ENCODE assay signal across 8 cellular contexts in genomic region chrX:57573754-57574153, GRCh38. TPM values are rescaled to one million over a fixed set of nuclear protein-coding genes. Genes with fewer than 3 reads are reported as not detected.
DNase-seq lines count a peak whose midpoint lies in the region; ATAC-seq, FAIRE-seq and TF ChIP-seq lines count a peak whose summit lies in the region.

No MANE protein-coding gene starts in this region.

- dilution Hi-C loops in endothelial cell of umbilical vein (cut with MboI; ENCODE audit: extremely low pct_ligation_motif_present, low sequenced_read_pairs) = no loop called here

- ATAC-seq in HG03439 (IDR thresholded peaks at IDR 0.05; ENCODE audit: unreplicated experiment) (no peak), HG03139 (IDR thresholded peaks at IDR 0.05; ENCODE audit: unreplicated experiment) (no peak)

- H3K4me1 ChIP-seq in endothelial cell of umbilical vein (ENCODE audit: control insufficient read depth, extremely low read depth, insufficient read depth, low read length) (no peaks in the 10 kb centered on the region), vagina (no peaks in the 10 kb centered on the region)

- no peaks in the 10 kb centered on the region for H3K9me1 ChIP-seq in endothelial cell of umbilical vein (replicated peaks; ENCODE audit: control insufficient read depth, extremely low read depth, insufficient read depth, low read length)

- no peaks in the 10 kb centered on the region for H4K20me1 ChIP-seq in endothelial cell of umbilical vein (replicated peaks; ENCODE audit: control insufficient read depth, extremely low read depth, insufficient read depth, low read length)

- H3K4me3 ChIP-seq in endothelial cell of umbilical vein (replicated peaks in 1 of 3; ENCODE audit: insufficient read depth in 1 of 3, low read depth in 1 of 3, low read length in 3 of 3) (no peak overlapping the region), vagina (no peak overlapping the region)

- peak; percentile 9 for DNase-seq in AG08395 (ENCODE audit: low spot score)
- peak; percentile 8 for DNase-seq in NOMO-1 treated with DMSO at 0.1 percent for 48 hours (lab: John Stamatoyannopoulos, UW; ENCODE audit: unreplicated experiment)
- peak; percentile 11 for DNase-seq in endothelial cell of umbilical vein (ENCODE audit: low read depth, low spot score)
- no peak for DNase-seq in GF-D8 (lab: John Stamatoyannopoulos, UW)
- no peak for DNase-seq in vagina (ENCODE audit: extremely low spot score in 2 of 2)

- no peaks in the 10 kb centered on the region for H3K79me2 ChIP-seq in endothelial cell of umbilical vein (ENCODE audit: control insufficient read depth, insufficient read depth, low read length)

- TF ChIP-seq POLR2A in endothelial cell of umbilical vein (IDR thresholded peaks at IDR 0.05; ENCODE audit: low read depth, low read length) = no peak
- no peak for TF ChIP-seq POLR2A in vagina (IDR thresholded peaks at IDR 0.05)

- H3K27me3 ChIP-seq in endothelial cell of umbilical vein (ENCODE audit: control insufficient read depth in 2 of 2, insufficient read depth in 2 of 2, low read length in 2 of 2) = no peaks in the 10 kb centered on the region
- H3K27me3 ChIP-seq in vagina = no peaks in the 10 kb centered on the region

- intact Hi-C loops in endothelial cell of umbilical vein (cut with micrococcal nuclease) = no loop called here
- intact Hi-C loops in vagina (cut with DNase I) = no loop called here

- BruUV-seq in endothelial cell of umbilical vein (replicated peaks; lab: Mats Ljungman, UMichigan) = no TSS peak

- no peak overlapping the region for H2AFZ ChIP-seq in endothelial cell of umbilical vein (ENCODE audit: low read depth, low read length)

- H3K27ac ChIP-seq in endothelial cell of umbilical vein (ENCODE audit: insufficient read depth, low read depth, low read length) = no peak overlapping the region
- H3K27ac ChIP-seq in vagina = no peak overlapping the region

- H3K9me3 ChIP-seq in endothelial cell of umbilical vein (replicated peaks; ENCODE audit: control insufficient read depth, insufficient read depth, low read length) = no peaks in the 10 kb centered on the region
- no peaks in the 10 kb centered on the region for H3K9me3 ChIP-seq in vagina

- H3K4me2 ChIP-seq in endothelial cell of umbilical vein (ENCODE audit: insufficient read depth, low read length) = no peak overlapping the region

- POLR2A ChIA-PET in endothelial cell of umbilical vein (lab: Charles Lee) = no interaction called here

- no peak overlapping the region for H3K9ac ChIP-seq in endothelial cell of umbilical vein (replicated peaks; ENCODE audit: extremely low read depth, insufficient read depth, low read length)

- peak; percentile 49 for FAIRE-seq in endothelial cell of umbilical vein (lab: Jason Lieb, UNC)

- H3K36me3 ChIP-seq in endothelial cell of umbilical vein (ENCODE audit: control insufficient read depth in 2 of 2, extremely low read depth in 1 of 2, insufficient read depth in 2 of 2, low read length in 2 of 2) = no peaks in the 10 kb centered on the region
- no peaks in the 10 kb centered on the region for H3K36me3 ChIP-seq in vagina

- CTCF ChIA-PET in endothelial cell of umbilical vein (lab: Charles Lee) = interaction anchor here (0.7 to 1.5 kb wide), 5 partner anchors 10 to 355 kb away, joined by 3 to 4 read pairs (median 3); no protein-coding TSS in a partner anchor

- TF ChIP-seq CTCF in GM12874 (IDR thresholded peaks at IDR 0.05; ENCODE audit: insufficient read depth, low read depth, low read length) = 0 out of 2 replicates have a peak, but pooled peaks have one; percentile 22
- TF ChIP-seq CTCF in endothelial cell of umbilical vein (IDR thresholded peaks at IDR 0.05; ENCODE audit: extremely low read depth in 1 of 2, insufficient read depth in 1 of 2, low read depth in 1 of 2, low read length in 2 of 2) = peak; percentile 9 to 32
- peak in 1 of 3 experiments; percentile 22 for TF ChIP-seq CTCF in vagina (IDR thresholded peaks at IDR 0.05)

TF ChIP-seq in endothelial cell of umbilical vein, 7 proteins besides CTCF, POLR2A, EP300 and RAD21:
- TF ChIP-seq JUN (IDR thresholded peaks at IDR 0.05; ENCODE audit: borderline replicate concordance, insufficient read depth, insufficient read length, low read depth) (no peak), FOS (IDR thresholded peaks at IDR 0.05; ENCODE audit: borderline replicate concordance, insufficient read depth, low read length) (no peak), GATA2 (IDR thresholded peaks at IDR 0.05; ENCODE audit: insufficient read depth, insufficient read length, low read depth, low read length) (no peak), MYC (IDR thresholded peaks at IDR 0.05; ENCODE audit: low read depth, low read length) (no peak), EZH2 (IDR thresholded peaks at IDR 0.05; ENCODE audit: borderline replicate concordance, low read depth, low read length, severe bottlenecking) (no peak), POLR2AphosphoS5 (IDR thresholded peaks at IDR 0.05; ENCODE audit: insufficient read depth, low read depth, low read length) (no peak)
- TF ChIP-seq, protein P1, sequence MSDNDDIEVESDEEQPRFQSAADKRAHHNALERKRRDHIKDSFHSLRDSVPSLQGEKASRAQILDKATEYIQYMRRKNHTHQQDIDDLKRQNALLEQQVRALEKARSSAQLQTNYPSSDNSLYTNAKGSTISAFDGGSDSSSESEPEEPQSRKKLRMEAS (IDR thresholded peaks at IDR 0.05; ENCODE audit: insufficient read depth, insufficient read length) = no peak
TF ChIP-seq in endothelial cell of umbilical vein: peak in this region for 0.

RNA-seq across cellular contexts. Expression of gene ZXDB, which starts 18.1 kb away (rescaled TPM):
- total RNA-seq in endothelial cell of umbilical vein (8.4 and 8.7 TPM in 2 replicates), vagina (9.1 TPM)
- polyA plus RNA-seq in endothelial cell of umbilical vein = 5.7 and 6.3 TPM in 2 replicates
- polyA plus RNA-seq in endothelial cell of umbilical vein (2011; cell fraction: cytosol; rRNA removed) = 5.0 and 5.1 TPM in 2 replicates
- 4.8 and 6.5 TPM in 2 replicates for polyA plus RNA-seq in endothelial cell of umbilical vein (2011; cell fraction: nucleus; rRNA removed)
- 9.0 and 9.4 TPM in 2 replicates for polyA plus RNA-seq in endothelial cell of umbilical vein (2012)
- 17.4 and 23.0 TPM in 2 replicates for polyA minus RNA-seq in endothelial cell of umbilical vein
- 68.6 TPM for polyA minus RNA-seq in endothelial cell of umbilical vein (2011; cell fraction: cytosol; rRNA and poly(A)+ RNA removed)
- polyA minus RNA-seq in endothelial cell of umbilical vein (2011; cell fraction: nucleus; rRNA and poly(A)+ RNA removed) = 18.8 and 24.6 TPM in 2 replicates

Comparison
In these comparisons a context has a peak if more than half of its experiments do, and no peak if none do; other contexts are left out.
1. DNase-seq: peak in AG08395 (single experiment), NOMO-1 treated with DMSO at 0.1 percent for 48 hours (single experiment) and endothelial cell of umbilical vein (single experiment); none in GF-D8 (single experiment) and vagina (0 of 2).